ENCODE assay signal across 10 cellular contexts in genomic region chr19:42191855-42192254, GRCh38. TPM values are rescaled to one million over a fixed set of nuclear protein-coding genes. Genes with fewer than 3 reads are reported as not detected.
DNase-seq lines count a peak whose midpoint lies in the region; ATAC-seq and TF ChIP-seq lines count a peak whose summit lies in the region.
"Had no signal": no experiment of that assay in that cellular context is flagged by ENCODE, and none has a peak within 500 bp of the region (broad histone marks: within the 10 kb centered on the region; RNA-seq: fewer than 3 reads in every experiment).

No MANE protein-coding gene starts in this region.

- peak in 3 of 4 experiments; percentile 50 to 67 (median 56) for ATAC-seq in T-cell (replicated peaks in 1 of 4)
- no peak for ATAC-seq in HG03108 (IDR thresholded peaks at IDR 0.05; ENCODE audit: unreplicated experiment)

- 51% methylated on average over 3 of the region's 3 CpGs for WGBS in hepatocyte (ENCODE audit: low lambda C conversion rate, missing lambda C conversion rate)

- TF ChIP-seq CTCF in HFFc6 (IDR thresholded peaks at IDR 0.05) = no peak
- TF ChIP-seq CTCF in hepatocyte (IDR thresholded peaks at IDR 0.05; ENCODE audit: poor library complexity) = no peak

- H3K79me2 ChIP-seq in hepatocyte = no peaks in the 10 kb centered on the region

- no peak overlapping the region for H2AFZ ChIP-seq in hepatocyte

- peaks cover 6% of the 10 kb centered on the region for H3K27me3 ChIP-seq in hepatocyte
- H3K27me3 ChIP-seq: tibial nerve had no signal

- H3K27ac ChIP-seq in hepatocyte = peak overlapping the region; percentile 91

- no peaks in the 10 kb centered on the region for H3K36me3 ChIP-seq in hepatocyte (replicated peaks; ENCODE audit: insufficient read depth, low read depth)

- peaks cover 3% of the 10 kb centered on the region for H3K27me3 Mint-ChIP-seq in HFFc6 (ENCODE audit: insufficient read depth)
- no peaks in the 10 kb centered on the region for H3K27me3 Mint-ChIP-seq in T-cell

- H3K27ac Mint-ChIP-seq in HFFc6 (peak overlapping the region; percentile 60), T-cell (peak overlapping the region in 1 of 2 donors; percentile 74)

- POLR2A ChIA-PET in T-cell (lab: Charles Lee) = no interaction called here

- H3K9me3 Mint-ChIP-seq in HFFc6 (peaks cover 7% of the 10 kb centered on the region; the same call in 1 of the 2 replicates), T-cell (peaks cover 0 to 4% (median 0%) of the 10 kb centered on the region in 3 donors)

- no peaks in the 10 kb centered on the region for H3K4me1 ChIP-seq in hepatocyte (ENCODE audit: insufficient read depth)
- H3K4me1 ChIP-seq: tibial nerve had no signal

- no peaks in the 10 kb centered on the region for H3K9me3 ChIP-seq in hepatocyte (ENCODE audit: low read depth)

- no peaks in the 10 kb centered on the region for H4K20me1 ChIP-seq in hepatocyte (ENCODE audit: insufficient read depth, poor library complexity, severe bottlenecking)

- peaks cover 30% of the 10 kb centered on the region for H3K4me1 Mint-ChIP-seq in HFFc6 (ENCODE audit: low read depth)
- peaks cover 47 to 68% (median 59%) of the 10 kb centered on the region in 3 donors for H3K4me1 Mint-ChIP-seq in T-cell

- DNase-seq in CD1c-positive myeloid dendritic cell (ENCODE audit: extremely low spot score) = peak; percentile 78
- DNase-seq in HFFc6 = peak; percentile 81
- no peak for DNase-seq in T-cell
- peak; percentile 85 for DNase-seq in hepatocyte (ENCODE audit: low spot score)
- no peak for DNase-seq in posterior vena cava (ENCODE audit: low spot score)
- DNase-seq in activated CD4-positive, CD25-positive, alpha-beta regulatory T cell (lab: John Stamatoyannopoulos, UW) = no peak
- DNase-seq in HuH-7.5 (ENCODE audit: low spot score) = no peak
- DNase-seq: retina had no signal

- CTCF ChIA-PET in T-cell (lab: Charles Lee) = no interaction called here

- H3K4me3 ChIP-seq in hepatocyte = no peak overlapping the region
- H3K4me3 ChIP-seq: tibial nerve had no signal

- H3K9me2 ChIP-seq in hepatocyte (replicated peaks; ENCODE audit: insufficient read depth) = no peaks in the 10 kb centered on the region

- no peak overlapping the region for H3K4me2 ChIP-seq in hepatocyte

- intact Hi-C loops in posterior vena cava (cut with DNase I) = loop anchor here in 1 of 2 donors (5.0 kb wide), 1 partner anchor 175 kb away; no protein-coding TSS in a partner anchor

- peaks cover 25% of the 10 kb centered on the region for H3K36me3 Mint-ChIP-seq in HFFc6 (ENCODE audit: low read depth)
- H3K36me3 Mint-ChIP-seq in T-cell = peaks cover 18% of the 10 kb centered on the region

- H3K4me3 Mint-ChIP-seq in HFFc6 = peak overlapping the region; percentile 9; the same call in 1 of the 2 replicates
- no peak overlapping the region for H3K4me3 Mint-ChIP-seq in T-cell

RNA-seq across cellular contexts. Expression of gene DEDD2, which starts 25.6 kb away (rescaled TPM):
- 10 to 100 TPM; 19.2 to 24.9 (median 20.2) TPM for total RNA-seq in HFFc6 (2021; fragmentation: NEBNext Ultra II Directional; extraction: Animal tissue kit (Norgen Biotek cat#: 25700))
- total RNA-seq in T-cell (10 to 100 TPM; 67.6 to 82.8 (median 71.0) TPM), hepatocyte (34.2 and 38.6 TPM in 2 replicates), posterior vena cava (10 to 100 TPM; 12.2 to 13.0 TPM)
- 37.8 and 38.6 TPM in 2 replicates for polyA plus RNA-seq in hepatocyte

RNA-seq across cellular contexts. Expression of gene ZNF526, which starts 28.3 kb away (rescaled TPM):
- 10 to 100 TPM; 14.0 to 18.2 (median 16.1) TPM for total RNA-seq in HFFc6 (2021; fragmentation: NEBNext Ultra II Directional; extraction: Animal tissue kit (Norgen Biotek cat#: 25700))
- total RNA-seq in T-cell = 10 to 100 TPM in 3 of 5 donors, 1 to 10 TPM in 2; 8.0 to 25.1 (median 23.1) TPM
- total RNA-seq in hepatocyte = 4.9 and 5.1 TPM in 2 replicates
- 8.6 and 9.7 TPM in 2 replicates for polyA plus RNA-seq in hepatocyte
- 1 to 10 TPM; 8.2 to 8.7 TPM for total RNA-seq in posterior vena cava

RNA-seq across cellular contexts. Expression of gene GSK3A, which starts 50.5 kb away (rescaled TPM):
- 10 to 100 TPM; 36.3 to 45.5 (median 43.1) TPM for total RNA-seq in HFFc6 (2021; fragmentation: NEBNext Ultra II Directional; extraction: Animal tissue kit (Norgen Biotek cat#: 25700))
- total RNA-seq in T-cell (10 to 100 TPM; 21.4 to 45.8 (median 38.1) TPM), hepatocyte (31.2 and 32.2 TPM in 2 replicates), posterior vena cava (10 to 100 TPM; 29.2 to 35.1 TPM)
- polyA plus RNA-seq in hepatocyte = 36.6 and 38.8 TPM in 2 replicates

RNA-seq across cellular contexts. Expression of gene POU2F2, which starts 59.6 kb away (rescaled TPM):
- 10 to 100 TPM in 1 of 6 experiments, 1 to 10 TPM in 5; 6.4 to 11.0 (median 7.8) TPM for total RNA-seq in HFFc6 (2021; fragmentation: NEBNext Ultra II Directional; extraction: Animal tissue kit (Norgen Biotek cat#: 25700))
- total RNA-seq in T-cell = 10 to 100 TPM; 27.9 to 71.7 (median 59.5) TPM
- 0.16 TPM in 1 of 2 replicates, not detected in the other for total RNA-seq in hepatocyte
- polyA plus RNA-seq in hepatocyte = 0.15 and 0.52 TPM in 2 replicates
- total RNA-seq in posterior vena cava = 1 to 10 TPM; 2.1 to 3.1 TPM

Comparison
In these comparisons a context has a peak if more than half of its experiments do, and no peak if none do; other contexts are left out.
1. DNase-seq: peak in CD1c-positive myeloid dendritic cell (single experiment), HFFc6 (single experiment) and hepatocyte (single experiment); none in T-cell (0 of 34), posterior vena cava (single experiment), activated CD4-positive, CD25-positive, alpha-beta regulatory T cell (0 of 4) and HuH-7.5 (single experiment).